In genomic region chr1:17780916-17781315, GRCh38 we compare ENCODE assay signal across 33 cellular contexts. TPM values are rescaled to one million over a fixed set of nuclear protein-coding genes. Genes with fewer than 3 reads are reported as not detected.
"Had no signal": no experiment of that assay in that cellular context is flagged by ENCODE, and none has a peak within 500 bp of the region (broad histone marks: within the 10 kb centered on the region; RNA-seq: fewer than 3 reads in every experiment).

No MANE protein-coding gene starts in this region.

- H3K9me3 ChIP-seq: esophagus squamous epithelium, gastrocnemius medialis, heart right ventricle, left ventricle myocardium inferior, lower lobe of right lung had no signal

- DNase-seq: dermis blood vessel endothelial cell; effector CD4-positive, alpha-beta T cell; effector memory CD8-positive, alpha-beta T cell; endodermal cell; erythroblast; esophagus squamous epithelium; foreskin fibroblast; foreskin melanocyte; gastrocnemius medialis; glutamatergic neuron; head of caudate nucleus; heart right ventricle; hippocampal formation; immature natural killer cell; islet precursor cell; kidney glomerular epithelial cell; left colon; left ventricle myocardium inferior; lower lobe of right lung; mesendoderm; midbrain; naive thymus-derived CD4-positive, alpha-beta T cell had no signal

- ATAC-seq: effector memory CD8-positive, alpha-beta T cell; esophagus mucosa; gastrocnemius medialis; heart right ventricle; left colon; left lobe of liver; lower lobe of right lung; naive thymus-derived CD4-positive, alpha-beta T cell had no signal

- H3K27ac ChIP-seq: coronary artery, dorsolateral prefrontal cortex, epithelial cell of prostate, esophagus squamous epithelium, gastrocnemius medialis, heart right ventricle, left ventricle myocardium inferior, lower lobe of right lung had no signal

- H3K36me3 ChIP-seq: esophagus squamous epithelium, gastrocnemius medialis, heart right ventricle, left ventricle myocardium inferior, lower lobe of right lung had no signal

- H3K4me3 ChIP-seq: coronary artery, dorsolateral prefrontal cortex, esophagus squamous epithelium, gastrocnemius medialis, heart right ventricle, left ventricle myocardium inferior, lower lobe of right lung had no signal

- H3K4me1 ChIP-seq: esophagus squamous epithelium, gastrocnemius medialis, heart right ventricle, left ventricle myocardium inferior, lower lobe of right lung had no signal

RNA-seq across cellular contexts. Expression of gene ACTL8, which starts 25.8 kb away (rescaled TPM):
- total RNA-seq: dermis blood vessel endothelial cell; endodermal cell; gastrocnemius medialis; glomerular endothelial cell; heart right ventricle; kidney; left lobe of liver; left ventricle myocardium inferior; lower leg skin; lower lobe of right lung; lung microvascular endothelial cell; mononuclear cell; mucosa of gallbladder; naive thymus-derived CD4-positive, alpha-beta T cell had no signal
- polyA plus RNA-seq: heart right ventricle; immature natural killer cell; naive thymus-derived CD4-positive, alpha-beta T cell had no signal
